1 cellular context compared by ENCODE assay signal in the genomic region with DNA sequence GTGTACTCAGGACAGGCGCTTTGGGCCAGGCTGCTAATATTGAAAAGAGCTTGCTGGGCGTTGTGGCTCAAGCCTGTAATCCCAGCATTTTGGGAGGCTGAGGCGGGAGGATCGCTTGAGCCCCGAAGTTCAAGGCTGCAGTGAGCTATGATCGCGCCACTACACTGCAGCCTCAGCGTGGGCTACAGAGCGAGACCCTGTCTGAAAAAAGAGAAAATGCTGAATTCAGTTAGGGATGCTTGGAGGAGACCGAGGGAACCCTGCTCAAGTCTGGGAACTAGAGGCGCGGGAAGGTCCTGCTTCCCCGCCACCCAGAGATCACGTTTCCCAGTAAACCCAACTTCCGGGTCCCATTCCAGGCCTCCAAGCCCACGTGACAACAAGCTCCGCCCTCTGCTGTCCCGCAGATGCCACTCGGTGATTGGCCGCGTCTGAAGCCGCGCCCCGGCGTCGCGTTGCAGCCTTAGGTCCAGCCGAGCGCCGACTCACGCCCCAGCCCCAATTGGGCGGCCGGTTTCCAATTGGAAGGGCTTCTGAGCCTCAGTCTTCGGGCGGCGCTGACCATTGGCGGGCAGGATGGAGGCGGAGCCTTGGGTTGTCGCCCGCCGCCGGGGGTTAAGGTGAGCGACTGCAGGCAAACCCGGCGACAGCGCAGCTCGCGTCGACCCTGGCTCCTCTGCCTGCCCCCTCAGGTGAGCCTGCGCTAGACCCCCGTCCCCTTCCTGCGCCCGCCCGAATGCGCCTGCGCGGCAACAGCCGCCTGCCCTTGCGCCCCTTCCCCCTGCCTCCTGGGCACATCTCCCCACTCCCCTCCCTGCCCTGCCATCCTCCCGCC.
TF ChIP-seq lines count a peak whose summit lies in the region.

PHKG2 (plus strand) TSS at position 627 of the 835 bp plus-strand sequence. CDS start 396 bp downstream, outside the sequence.

TF ChIP-seq in HepG2, 621 proteins besides CTCF, POLR2A, EP300 and RAD21 (continued from another document and continues in another):
- TF ChIP-seq ZNF703 (CRISPR knock-in tag; IDR thresholded peaks at IDR 0.05; ENCODE audit: borderline replicate concordance) (peak; percentile 68; the same call in 1 of the 2 replicates), FOXA1 (IDR thresholded peaks at IDR 0.05) (no peak), FOXA1 (CRISPR knock-in tag; IDR thresholded peaks at IDR 0.05) (peak; percentile 16; the same call in 1 of the 2 replicates), NR2F6 (IDR thresholded peaks at IDR 0.05) (0 out of 2 replicates have a peak, but pooled peaks have one; percentile 14), NR2F6 (CRISPR knock-in tag; IDR thresholded peaks at IDR 0.05) (peak; percentile 16; the same call in 1 of the 2 replicates), HMGA1 (CRISPR knock-in tag; conservative IDR thresholded peaks at IDR 0.05) (no peak), CBX1 (IDR thresholded peaks at IDR 0.05; ENCODE audit: low read depth) (peak; percentile 83), TCF7 (IDR thresholded peaks at IDR 0.05; ENCODE audit: low read depth) (no peak), EEA1 (CRISPR knock-in tag; IDR thresholded peaks at IDR 0.05; ENCODE audit: borderline replicate concordance) (peak; percentile 80; the same call in 1 of the 2 replicates), RARA (CRISPR knock-in tag; IDR thresholded peaks at IDR 0.05) (0 out of 2 replicates have a peak, but pooled peaks have one; percentile 23), SRSF4 (IDR thresholded peaks at IDR 0.05; ENCODE audit: low read depth, low read length, poor library complexity, severe bottlenecking) (no peak), PRPF4 (IDR thresholded peaks at IDR 0.05; ENCODE audit: low read depth, low read length, poor library complexity, severe bottlenecking) (no peak), KAT8 (CRISPR knock-in tag; IDR thresholded peaks at IDR 0.05) (peak; percentile 97), ZNF777 (CRISPR knock-in tag; IDR thresholded peaks at IDR 0.05) (0 out of 2 replicates have a peak, but pooled peaks have one; percentile 24), ZIK1 (CRISPR knock-in tag; IDR thresholded peaks at IDR 0.05; ENCODE audit: borderline replicate concordance, low read depth) (peak; percentile 64; the same call in 1 of the 2 replicates), ZNF720 (CRISPR knock-in tag; IDR thresholded peaks at IDR 0.05) (no peak), ARNT (IDR thresholded peaks at IDR 0.05) (no peak), ZNF510 (CRISPR knock-in tag; IDR thresholded peaks at IDR 0.05; ENCODE audit: low read depth) (no peak), ARID3A (IDR thresholded peaks at IDR 0.05; ENCODE audit: low read depth, low read length) (no peak), TFDP2 (CRISPR knock-in tag; IDR thresholded peaks at IDR 0.05) (peak; percentile 89), NFIB (CRISPR knock-in tag; IDR thresholded peaks at IDR 0.05; ENCODE audit: borderline replicate concordance) (no peak), ZNF3 (CRISPR knock-in tag; IDR thresholded peaks at IDR 0.05) (no peak), SIX1 (CRISPR knock-in tag; IDR thresholded peaks at IDR 0.05; ENCODE audit: borderline replicate concordance) (peak; percentile 88), ATAD3A (CRISPR knock-in tag; IDR thresholded peaks at IDR 0.05) (no peak), ZNF747 (CRISPR knock-in tag; IDR thresholded peaks at IDR 0.05; ENCODE audit: borderline replicate concordance) (peak; percentile 87; the same call in 1 of the 2 replicates), NFRKB (IDR thresholded peaks at IDR 0.05) (no peak), GABPA (IDR thresholded peaks at IDR 0.05; ENCODE audit: low read depth, low read length) (no peak), GABPA (CRISPR knock-in tag; IDR thresholded peaks at IDR 0.05; ENCODE audit: low read depth) (peak; percentile 82)
- TF ChIP-seq, protein P1, sequence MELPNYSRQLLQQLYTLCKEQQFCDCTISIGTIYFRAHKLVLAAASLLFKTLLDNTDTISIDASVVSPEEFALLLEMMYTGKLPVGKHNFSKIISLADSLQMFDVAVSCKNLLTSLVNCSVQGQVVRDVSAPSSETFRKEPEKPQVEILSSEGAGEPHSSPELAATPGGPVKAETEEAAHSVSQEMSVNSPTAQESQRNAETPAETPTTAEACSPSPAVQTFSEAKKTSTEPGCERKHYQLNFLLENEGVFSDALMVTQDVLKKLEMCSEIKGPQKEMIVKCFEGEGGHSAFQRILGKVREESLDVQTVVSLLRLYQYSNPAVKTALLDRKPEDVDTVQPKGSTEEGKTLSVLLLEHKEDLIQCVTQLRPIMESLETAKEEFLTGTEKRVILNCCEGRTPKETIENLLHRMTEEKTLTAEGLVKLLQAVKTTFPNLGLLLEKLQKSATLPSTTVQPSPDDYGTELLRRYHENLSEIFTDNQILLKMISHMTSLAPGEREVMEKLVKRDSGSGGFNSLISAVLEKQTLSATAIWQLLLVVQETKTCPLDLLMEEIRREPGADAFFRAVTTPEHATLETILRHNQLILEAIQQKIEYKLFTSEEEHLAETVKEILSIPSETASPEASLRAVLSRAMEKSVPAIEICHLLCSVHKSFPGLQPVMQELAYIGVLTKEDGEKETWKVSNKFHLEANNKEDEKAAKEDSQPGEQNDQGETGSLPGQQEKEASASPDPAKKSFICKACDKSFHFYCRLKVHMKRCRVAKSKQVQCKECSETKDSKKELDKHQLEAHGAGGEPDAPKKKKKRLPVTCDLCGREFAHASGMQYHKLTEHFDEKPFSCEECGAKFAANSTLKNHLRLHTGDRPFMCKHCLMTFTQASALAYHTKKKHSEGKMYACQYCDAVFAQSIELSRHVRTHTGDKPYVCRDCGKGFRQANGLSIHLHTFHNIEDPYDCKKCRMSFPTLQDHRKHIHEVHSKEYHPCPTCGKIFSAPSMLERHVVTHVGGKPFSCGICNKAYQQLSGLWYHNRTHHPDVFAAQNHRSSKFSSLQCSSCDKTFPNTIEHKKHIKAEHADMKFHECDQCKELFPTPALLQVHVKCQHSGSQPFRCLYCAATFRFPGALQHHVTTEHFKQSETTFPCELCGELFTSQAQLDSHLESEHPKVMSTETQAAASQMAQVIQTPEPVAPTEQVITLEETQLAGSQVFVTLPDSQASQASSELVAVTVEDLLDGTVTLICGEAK (IDR thresholded peaks at IDR 0.05): no peak
- TF ChIP-seq, protein P1 (CRISPR knock-in tag; IDR thresholded peaks at IDR 0.05): peak; percentile 46; the same call in 1 of the 2 replicates
- TF ChIP-seq, protein P2, sequence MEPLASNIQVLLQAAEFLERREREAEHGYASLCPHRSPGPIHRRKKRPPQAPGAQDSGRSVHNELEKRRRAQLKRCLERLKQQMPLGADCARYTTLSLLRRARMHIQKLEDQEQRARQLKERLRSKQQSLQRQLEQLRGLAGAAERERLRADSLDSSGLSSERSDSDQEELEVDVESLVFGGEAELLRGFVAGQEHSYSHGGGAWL (CRISPR knock-in tag; IDR thresholded peaks at IDR 0.05): peak; percentile 89; the same call in 1 of the 2 replicates
- TF ChIP-seq, protein P3, sequence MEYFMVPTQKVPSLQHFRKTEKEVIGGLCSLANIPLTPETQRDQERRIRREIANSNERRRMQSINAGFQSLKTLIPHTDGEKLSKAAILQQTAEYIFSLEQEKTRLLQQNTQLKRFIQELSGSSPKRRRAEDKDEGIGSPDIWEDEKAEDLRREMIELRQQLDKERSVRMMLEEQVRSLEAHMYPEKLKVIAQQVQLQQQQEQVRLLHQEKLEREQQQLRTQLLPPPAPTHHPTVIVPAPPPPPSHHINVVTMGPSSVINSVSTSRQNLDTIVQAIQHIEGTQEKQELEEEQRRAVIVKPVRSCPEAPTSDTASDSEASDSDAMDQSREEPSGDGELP (IDR thresholded peaks at IDR 0.05; ENCODE audit: borderline replicate concordance, low read depth): peak; percentile 33; the same call in 1 of the 2 replicates
- TF ChIP-seq, protein P4, sequence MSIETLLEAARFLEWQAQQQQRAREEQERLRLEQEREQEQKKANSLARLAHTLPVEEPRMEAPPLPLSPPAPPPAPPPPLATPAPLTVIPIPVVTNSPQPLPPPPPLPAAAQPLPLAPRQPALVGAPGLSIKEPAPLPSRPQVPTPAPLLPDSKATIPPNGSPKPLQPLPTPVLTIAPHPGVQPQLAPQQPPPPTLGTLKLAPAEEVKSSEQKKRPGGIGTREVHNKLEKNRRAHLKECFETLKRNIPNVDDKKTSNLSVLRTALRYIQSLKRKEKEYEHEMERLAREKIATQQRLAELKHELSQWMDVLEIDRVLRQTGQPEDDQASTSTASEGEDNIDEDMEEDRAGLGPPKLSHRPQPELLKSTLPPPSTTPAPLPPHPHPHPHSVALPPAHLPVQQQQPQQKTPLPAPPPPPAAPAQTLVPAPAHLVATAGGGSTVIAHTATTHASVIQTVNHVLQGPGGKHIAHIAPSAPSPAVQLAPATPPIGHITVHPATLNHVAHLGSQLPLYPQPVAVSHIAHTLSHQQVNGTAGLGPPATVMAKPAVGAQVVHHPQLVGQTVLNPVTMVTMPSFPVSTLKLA (IDR thresholded peaks at IDR 0.05): peak; percentile 87
- TF ChIP-seq, protein P5, sequence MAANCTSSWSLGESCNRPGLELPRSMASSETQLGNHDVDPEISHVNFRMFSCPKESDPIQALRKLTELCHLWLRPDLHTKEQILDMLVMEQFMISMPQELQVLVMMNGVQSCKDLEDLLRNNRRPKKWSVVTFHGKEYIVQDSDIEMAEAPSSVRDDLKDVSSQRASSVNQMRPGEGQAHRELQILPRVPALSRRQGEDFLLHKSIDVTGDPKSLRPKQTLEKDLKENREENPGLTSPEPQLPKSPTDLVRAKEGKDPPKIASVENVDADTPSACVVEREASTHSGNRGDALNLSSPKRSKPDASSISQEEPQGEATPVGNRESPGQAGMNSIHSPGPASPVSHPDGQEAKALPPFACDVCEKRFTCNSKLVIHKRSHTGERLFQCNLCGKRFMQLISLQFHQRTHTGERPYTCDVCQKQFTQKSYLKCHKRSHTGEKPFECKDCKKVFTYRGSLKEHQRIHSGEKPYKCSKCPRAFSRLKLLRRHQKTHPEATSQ (CRISPR knock-in tag; IDR thresholded peaks at IDR 0.05; ENCODE audit: borderline replicate concordance): no peak
- TF ChIP-seq, protein P6, sequence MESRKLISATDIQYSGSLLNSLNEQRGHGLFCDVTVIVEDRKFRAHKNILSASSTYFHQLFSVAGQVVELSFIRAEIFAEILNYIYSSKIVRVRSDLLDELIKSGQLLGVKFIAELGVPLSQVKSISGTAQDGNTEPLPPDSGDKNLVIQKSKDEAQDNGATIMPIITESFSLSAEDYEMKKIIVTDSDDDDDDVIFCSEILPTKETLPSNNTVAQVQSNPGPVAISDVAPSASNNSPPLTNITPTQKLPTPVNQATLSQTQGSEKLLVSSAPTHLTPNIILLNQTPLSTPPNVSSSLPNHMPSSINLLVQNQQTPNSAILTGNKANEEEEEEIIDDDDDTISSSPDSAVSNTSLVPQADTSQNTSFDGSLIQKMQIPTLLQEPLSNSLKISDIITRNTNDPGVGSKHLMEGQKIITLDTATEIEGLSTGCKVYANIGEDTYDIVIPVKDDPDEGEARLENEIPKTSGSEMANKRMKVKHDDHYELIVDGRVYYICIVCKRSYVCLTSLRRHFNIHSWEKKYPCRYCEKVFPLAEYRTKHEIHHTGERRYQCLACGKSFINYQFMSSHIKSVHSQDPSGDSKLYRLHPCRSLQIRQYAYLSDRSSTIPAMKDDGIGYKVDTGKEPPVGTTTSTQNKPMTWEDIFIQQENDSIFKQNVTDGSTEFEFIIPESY (CRISPR knock-in tag; IDR thresholded peaks at IDR 0.05): no peak
